8 cellular contexts compared by ENCODE assay signal in the genomic region with DNA sequence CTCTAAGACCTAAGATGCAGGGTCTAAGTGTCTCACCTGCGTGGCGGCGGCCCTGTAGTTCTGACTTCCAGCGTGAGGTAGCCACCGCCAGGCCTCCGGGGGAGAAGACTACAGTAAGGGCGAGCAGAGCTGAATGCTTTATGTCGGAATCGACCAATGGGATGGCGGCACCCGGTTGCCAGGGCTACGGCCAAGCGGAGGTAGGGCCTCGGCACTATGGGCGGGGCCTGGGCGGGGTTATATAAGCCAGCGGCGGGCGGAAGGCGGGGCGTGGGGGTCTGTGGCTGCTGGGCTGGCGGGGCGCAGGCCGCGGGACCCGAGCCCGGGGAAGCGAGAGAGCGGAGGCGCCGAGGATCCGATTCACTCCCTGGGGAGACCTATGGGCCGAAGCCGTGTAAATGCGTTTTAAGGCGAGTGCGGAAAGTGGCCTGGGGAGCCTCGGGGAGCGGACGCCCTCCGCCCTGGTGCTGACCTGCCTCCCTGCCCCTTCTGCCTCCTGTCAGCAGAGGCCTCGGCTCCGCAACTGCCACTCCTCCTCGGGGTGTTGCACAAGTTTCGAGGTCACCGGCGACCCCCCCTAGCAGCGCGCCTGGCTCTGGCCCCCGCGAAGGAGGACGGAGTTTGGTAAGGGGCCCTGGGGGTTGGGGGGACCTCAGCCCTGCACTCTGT. TPM values are rescaled to one million over a fixed set of nuclear protein-coding genes. Genes with fewer than 3 reads are reported as not detected.
DNase-seq lines count a peak whose midpoint lies in the region; TF ChIP-seq lines count a peak whose summit lies in the region.

AZIN2 (plus strand) TSS at position 269 of the 669 bp plus-strand sequence. CDS start 1,097 bp downstream, outside the sequence.

- H4K20me1 ChIP-seq in SK-N-SH (ENCODE audit: insufficient read depth) (no peaks in the 10 kb centered on the region), osteoblast (ENCODE audit: insufficient read depth, low read length) (peaks cover 5% of the 10 kb centered on the region)

- CTCF ChIA-PET in SK-N-SH (lab: Yijun Ruan, JAX), result interaction anchor here (0.6 to 12.5 kb wide), 10 partner anchors 8 to 375 kb away, joined by 3 to 86 read pairs (median 4); partner anchors contain the start of gene HPCA

- peak within 1 kb of the TSS in 1 of 2 experiments; percentile 60; a peak in 2 of 4 replicates for H3K27ac ChIP-seq in SK-N-SH (ENCODE audit: low read depth in 2 of 2, low read length in 1 of 2)
- H3K27ac ChIP-seq in osteoblast (ENCODE audit: low read depth, low read length), result peak within 1 kb of the TSS; percentile 60
- H3K27ac ChIP-seq in testis, result peak within 1 kb of the TSS in 1 of 2 donors; percentile 3

- POLR2A ChIA-PET in SK-N-SH (lab: Yijun Ruan, JAX), result interaction anchor here (0.6 kb wide), 2 partner anchors 20 to 60 kb away, joined by 3 to 4 read pairs; no protein-coding TSS in a partner anchor

- H3K79me2 ChIP-seq in SK-N-SH (ENCODE audit: insufficient read depth) (no peaks in the 10 kb centered on the region), osteoblast (ENCODE audit: insufficient read depth, low read length) (no peaks in the 10 kb centered on the region)

- TF ChIP-seq EP300 in SK-N-SH (IDR thresholded peaks at IDR 0.05; ENCODE audit: borderline replicate concordance in 1 of 2, low read depth in 1 of 2, low read length in 1 of 2), result no peak

- no peaks in the 10 kb centered on the region for H3K9me2 ChIP-seq in SK-N-SH

- H3K4me1 Mint-ChIP-seq in HFFc6 (ENCODE audit: low read depth), result peaks cover 25% of the 10 kb centered on the region
- H3K4me1 Mint-ChIP-seq in activated naive CD8-positive, alpha-beta T cell treated with anti-CD3 and anti-CD28 coated beads for 36 hours, result peaks cover 14% of the 10 kb centered on the region

- peak; percentile 68 for DNase-seq in GM04503 (ENCODE audit: low read depth)
- peak; percentile 90 for DNase-seq in HFFc6
- DNase-seq in NB4 (ENCODE audit: low read depth), result peak; percentile 92
- peak; percentile 98 for DNase-seq in SK-N-SH
- DNase-seq in activated naive CD8-positive, alpha-beta T cell treated with anti-CD3 and anti-CD28 coated beads for 36 hours, result peak; percentile 95
- DNase-seq in head of caudate nucleus, result peak; percentile 98 to 100 (median 100)
- DNase-seq in osteoblast (ENCODE audit: insufficient read length, low spot score, missing footprints), result peak; percentile 98
- DNase-seq in testis, result peak; percentile 99

- TF ChIP-seq CTCF in HFFc6 (IDR thresholded peaks at IDR 0.05), result no peak
- TF ChIP-seq CTCF in NB4 (IDR thresholded peaks at IDR 0.05; ENCODE audit: low read depth, low read length), result no peak
- no peak for TF ChIP-seq CTCF in SK-N-SH (IDR thresholded peaks at IDR 0.05)
- no peak for TF ChIP-seq CTCF in osteoblast (IDR thresholded peaks at IDR 0.05; ENCODE audit: extremely low read depth, low read depth, low read length)
- TF ChIP-seq CTCF in testis (IDR thresholded peaks at IDR 0.05), result peak in 1 of 3 experiments; percentile 21

- intact Hi-C loops in head of caudate nucleus (cut with DNase I) (loop anchor here (10.0 kb wide), 2 partner anchors 46 to 116 kb away; partner anchors contain the start of genes AK2 and RNF19B), testis (cut with DNase I; ENCODE audit: low total_unique reads) (no loop called here)

- peak within 1 kb of the TSS; percentile 71 for H3K9ac ChIP-seq in SK-N-SH

- no peaks in the 10 kb centered on the region for H3K9me3 Mint-ChIP-seq in HFFc6
- no peaks in the 10 kb centered on the region for H3K9me3 Mint-ChIP-seq in activated naive CD8-positive, alpha-beta T cell treated with anti-CD3 and anti-CD28 coated beads for 36 hours

- peak within 1 kb of the TSS; percentile 47 for H3K27ac Mint-ChIP-seq in HFFc6
- peak within 1 kb of the TSS; percentile 30 for H3K27ac Mint-ChIP-seq in activated naive CD8-positive, alpha-beta T cell treated with anti-CD3 and anti-CD28 coated beads for 36 hours

- peaks cover 4% of the 10 kb centered on the region for H3K27me3 Mint-ChIP-seq in HFFc6 (ENCODE audit: insufficient read depth)
- no peaks in the 10 kb centered on the region for H3K27me3 Mint-ChIP-seq in activated naive CD8-positive, alpha-beta T cell treated with anti-CD3 and anti-CD28 coated beads for 36 hours

- TF ChIP-seq RAD21 in SK-N-SH (IDR thresholded peaks at IDR 0.05; ENCODE audit: low read length), result no peak

- no peaks in the 10 kb centered on the region for H3K36me3 Mint-ChIP-seq in HFFc6 (ENCODE audit: low read depth)
- H3K36me3 Mint-ChIP-seq in activated naive CD8-positive, alpha-beta T cell treated with anti-CD3 and anti-CD28 coated beads for 36 hours, result no peaks in the 10 kb centered on the region

- H3F3A ChIP-seq in SK-N-SH (replicated peaks; ENCODE audit: insufficient read depth), result no peaks in the 10 kb centered on the region

- TF ChIP-seq POLR2A in NB4 (IDR thresholded peaks at IDR 0.05; ENCODE audit: extremely low read depth, insufficient read length) (peak; percentile 74), testis (IDR thresholded peaks at IDR 0.05) (peak; percentile 75)

- H3K4me3 ChIP-seq in NB4 (ENCODE audit: low read depth, low read length), result peak within 1 kb of the TSS; percentile 60
- H3K4me3 ChIP-seq in SK-N-SH (ENCODE audit: low read depth in 2 of 2, low read length in 1 of 2), result peak within 1 kb of the TSS; percentile 73 to 75
- H3K4me3 ChIP-seq in osteoblast (ENCODE audit: insufficient read depth, low read length), result peak within 1 kb of the TSS; percentile 80
- peak within 1 kb of the TSS; percentile 58 to 64 for H3K4me3 ChIP-seq in testis

- H3K4me3 Mint-ChIP-seq in HFFc6, result peak within 1 kb of the TSS; percentile 89
- peak within 1 kb of the TSS; percentile 73 for H3K4me3 Mint-ChIP-seq in activated naive CD8-positive, alpha-beta T cell treated with anti-CD3 and anti-CD28 coated beads for 36 hours

- peaks cover 9 to 13% of the 10 kb centered on the region in 2 experiments; a peak in 2 of 4 replicates for H3K4me1 ChIP-seq in SK-N-SH (ENCODE audit: control insufficient read depth in 1 of 2, insufficient read depth in 2 of 2, low read depth in 1 of 2, low read length in 1 of 2)
- peaks cover 18% of the 10 kb centered on the region for H3K4me1 ChIP-seq in osteoblast (ENCODE audit: insufficient read depth, low read length)
- peaks cover 10% of the 10 kb centered on the region for H3K4me1 ChIP-seq in testis

- H3K9me3 ChIP-seq in SK-N-SH (no peaks in the 10 kb centered on the region), osteoblast (ENCODE audit: low read depth, low read length) (no peaks in the 10 kb centered on the region), testis (no peaks in the 10 kb centered on the region)

- H3K36me3 ChIP-seq in SK-N-SH (replicated peaks in 1 of 2; ENCODE audit: control insufficient read depth in 1 of 2, insufficient read depth in 2 of 2, low read length in 1 of 2), result no peaks in the 10 kb centered on the region
- no peaks in the 10 kb centered on the region for H3K36me3 ChIP-seq in osteoblast (ENCODE audit: insufficient read depth, low read length)
- no peaks in the 10 kb centered on the region for H3K36me3 ChIP-seq in testis (ENCODE audit: low read depth, missing control alignments)

- H3K27me3 ChIP-seq in SK-N-SH (ENCODE audit: insufficient read depth) (no peaks in the 10 kb centered on the region), osteoblast (ENCODE audit: insufficient read depth, low read length) (no peaks in the 10 kb centered on the region), testis (no peaks in the 10 kb centered on the region)

- H3K4me2 ChIP-seq in SK-N-SH (peak within 1 kb of the TSS; percentile 99), osteoblast (ENCODE audit: insufficient read depth, low read length) (peak within 1 kb of the TSS; percentile 95)

- H2AFZ ChIP-seq in SK-N-SH (ENCODE audit: low read depth), result peak within 1 kb of the TSS; percentile 96
- peak within 1 kb of the TSS; percentile 98 for H2AFZ ChIP-seq in osteoblast (ENCODE audit: low read length)

- under 1% methylated on average over 34 of the region's 52 CpGs for WGBS in SK-N-SH (ENCODE audit: low lambda C conversion rate)
- WGBS in testis, 2 donors, result 0% methylated on average over 22 to 52 of the region's 52 CpGs

TF ChIP-seq in SK-N-SH, 30 proteins besides CTCF, POLR2A, EP300 and RAD21 (continues in another document):
- TF ChIP-seq, protein P1, sequence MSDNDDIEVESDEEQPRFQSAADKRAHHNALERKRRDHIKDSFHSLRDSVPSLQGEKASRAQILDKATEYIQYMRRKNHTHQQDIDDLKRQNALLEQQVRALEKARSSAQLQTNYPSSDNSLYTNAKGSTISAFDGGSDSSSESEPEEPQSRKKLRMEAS (IDR thresholded peaks at IDR 0.05; ENCODE audit: low read depth), result no peak; the same call in 1 of the 2 replicates
- TF ChIP-seq RCOR1 (IDR thresholded peaks at IDR 0.05; ENCODE audit: low read length) (no peak), EZH2phosphoT487 (IDR thresholded peaks at IDR 0.05; ENCODE audit: borderline replicate concordance, low read depth) (no peak), YY1 (IDR thresholded peaks at IDR 0.05; ENCODE audit: low read depth) (no peak), SMC3 (IDR thresholded peaks at IDR 0.05; ENCODE audit: low read depth, low read length) (no peak), POLR2AphosphoS5 (IDR thresholded peaks at IDR 0.05; ENCODE audit: low read depth, low read length) (peak; percentile 95)

RNA-seq across cellular contexts. Expression of gene AZIN2, which starts in this region (rescaled TPM):
- total RNA-seq in HFFc6 (2021; fragmentation: NEBNext Ultra II Directional; extraction: Animal tissue kit (Norgen Biotek cat#: 25700)), result 1 to 10 TPM; 2.4 to 3.7 (median 3.1) TPM
- 17.8 and 20.6 TPM in 2 replicates for polyA plus RNA-seq in SK-N-SH (2012; rRNA removed)
- polyA plus RNA-seq in SK-N-SH (2012; cell fraction: cytosol; rRNA removed), result 9.1 and 13.7 TPM in 2 replicates
- polyA plus RNA-seq in SK-N-SH (2012; cell fraction: nucleus; rRNA removed), result 50.0 and 58.2 TPM in 2 replicates
- total RNA-seq in activated naive CD8-positive, alpha-beta T cell treated with anti-CD3 and anti-CD28 coated beads for 36 hours, result 1 to 10 TPM; 1.8 to 3.6 TPM
- total RNA-seq in osteoblast, result 11.8 and 18.8 TPM in 2 replicates
- 10 to 100 TPM; 38.2 to 68.7 TPM for total RNA-seq in testis
- 56.9 TPM for polyA plus RNA-seq in testis (ENCODE audit: insufficient read depth, low read depth, low replicate concordance)
